Comparison of ENCODE assay signal across 9 cellular contexts in genomic region chr6:167898673-167899311, GRCh38.
DNase-seq lines count a peak whose midpoint lies in the region; ATAC-seq, FAIRE-seq and TF ChIP-seq lines count a peak whose summit lies in the region.
"Had no signal": no experiment of that assay in that cellular context is flagged by ENCODE, and none has a peak within 500 bp of the region (broad histone marks: within the 10 kb centered on the region; RNA-seq: fewer than 3 reads in every experiment).

No MANE protein-coding gene starts in this region.

- no peaks in the 10 kb centered on the region for H3K4me1 Mint-ChIP-seq in stimulated activated naive B cell treated with anti-CD40 and anti-IgM and Interleukin-4, amounts not matched to agents 10 μg/mL and 1 μg/mL and 100 μg/mL, for 72 hours

- no peak overlapping the region for H3K27ac Mint-ChIP-seq in stimulated activated naive B cell treated with anti-CD40 and anti-IgM and Interleukin-4, amounts not matched to agents 10 μg/mL and 1 μg/mL and 100 μg/mL, for 72 hours

- no peak overlapping the region for H3K14ac ChIP-seq in trophoblast cell (ENCODE audit: low read length)

- no peaks in the 10 kb centered on the region for H3K9me3 Mint-ChIP-seq in stimulated activated naive B cell treated with anti-CD40 and anti-IgM and Interleukin-4, amounts not matched to agents 10 μg/mL and 1 μg/mL and 100 μg/mL, for 72 hours

- H3K27me3 ChIP-seq in HL-60 (ENCODE audit: insufficient read depth, poor library complexity, severe bottlenecking) = no peaks in the 10 kb centered on the region
- no peaks in the 10 kb centered on the region for H3K27me3 ChIP-seq in trophoblast cell (ENCODE audit: insufficient read depth, low read length)
- H3K27me3 ChIP-seq: BLaER1 had no signal

- no peaks in the 10 kb centered on the region for H3K79me1 ChIP-seq in trophoblast cell (ENCODE audit: low read length)

- no peak overlapping the region for H4K91ac ChIP-seq in trophoblast cell (ENCODE audit: low read depth, low read length)

- no peaks in the 10 kb centered on the region for H3K4me1 ChIP-seq in trophoblast cell (ENCODE audit: control insufficient read depth in 1 of 2, insufficient read depth in 2 of 2, low read length in 2 of 2)
- H3K4me1 ChIP-seq: BLaER1 had no signal

- no peak overlapping the region for H2BK5ac ChIP-seq in trophoblast cell (ENCODE audit: low read depth, low read length, poor library complexity)

- H3K27ac ChIP-seq in HL-60 (replicated peaks) (no peak overlapping the region), trophoblast cell (ENCODE audit: low read depth, low read length) (no peak overlapping the region)
- H3K27ac ChIP-seq: BLaER1 had no signal

- no peak overlapping the region for H2AK5ac ChIP-seq in trophoblast cell (ENCODE audit: low read length)

- no peak overlapping the region for H4K12ac ChIP-seq in trophoblast cell (ENCODE audit: low read depth, low read length)

- no peak for ATAC-seq in stimulated activated naive B cell treated with anti-CD40 and anti-IgM and Interleukin-4, amounts not matched to agents 10 μg/mL and 1 μg/mL and 100 μg/mL, for 72 hours (replicated peaks)

- H3K4me2 ChIP-seq in trophoblast cell (ENCODE audit: low read length) = no peak overlapping the region
- H3K4me2 ChIP-seq: BLaER1 had no signal

- no peak overlapping the region for H2BK120ac ChIP-seq in trophoblast cell (ENCODE audit: insufficient read depth, low read length, poor library complexity)

- peaks cover 0 to 3% of the 10 kb centered on the region in 2 donors for H3K36me3 Mint-ChIP-seq in stimulated activated naive B cell treated with anti-CD40 and anti-IgM and Interleukin-4, amounts not matched to agents 10 μg/mL and 1 μg/mL and 100 μg/mL, for 72 hours

- no peak overlapping the region for H2BK12ac ChIP-seq in trophoblast cell (ENCODE audit: low read length)

- no peak overlapping the region for H3K4me3 ChIP-seq in HL-60 (replicated peaks; ENCODE audit: insufficient read depth, low read length)
- H3K4me3 ChIP-seq in trophoblast cell (ENCODE audit: low read depth, low read length) = no peak overlapping the region
- H3K4me3 ChIP-seq: BLaER1 had no signal

- H2AFZ ChIP-seq in trophoblast cell (ENCODE audit: insufficient read depth, low read length, poor library complexity) = no peak overlapping the region

- no peak overlapping the region for H4K8ac ChIP-seq in trophoblast cell (ENCODE audit: low read depth, low read length)

- H3K4me3 Mint-ChIP-seq in stimulated activated naive B cell treated with anti-CD40 and anti-IgM and Interleukin-4, amounts not matched to agents 10 μg/mL and 1 μg/mL and 100 μg/mL, for 72 hours = no peak overlapping the region

- no peak overlapping the region for H3K4ac ChIP-seq in trophoblast cell (ENCODE audit: low read depth, low read length)

- peak in 2 of 3 experiments; percentile 22 to 62 for DNase-seq in NCI-H1417 (lab: John Stamatoyannopoulos, UW)
- no peak for DNase-seq in NCI-H1417 treated with DMSO at 0.1 percent for 48 hours (lab: John Stamatoyannopoulos, UW)
- DNase-seq in HL-60 (ENCODE audit: low read depth in 1 of 2, low spot score in 1 of 2) = no peak
- DNase-seq in RPMI8226 = peak; percentile 35
- DNase-seq in fibroblast of gingiva (ENCODE audit: low read depth) = peak; percentile 35
- DNase-seq in trophoblast cell = peak in 1 of 2 donors; percentile 66
- DNase-seq in GM12891 (ENCODE audit: insufficient read length, low spot score) = no peak
- no peak for DNase-seq in stimulated activated naive B cell treated with anti-CD40 and anti-IgM and Interleukin-4, amounts not matched to agents 10 μg/mL and 1 μg/mL and 100 μg/mL, for 72 hours

- peaks cover 24 to 27% of the 10 kb centered on the region in 2 experiments for H3K36me3 ChIP-seq in trophoblast cell (ENCODE audit: control insufficient read depth in 1 of 2, insufficient read depth in 2 of 2, low read length in 2 of 2)

- no peaks in the 10 kb centered on the region for H3K79me2 ChIP-seq in trophoblast cell (ENCODE audit: control insufficient read depth, insufficient read depth, low read length, poor library complexity)

- no peak overlapping the region for H3K9ac ChIP-seq in trophoblast cell (ENCODE audit: low read length)
- H3K9ac ChIP-seq: BLaER1 had no signal

- no peak overlapping the region for H3K23ac ChIP-seq in trophoblast cell (ENCODE audit: low read length)

- H3K9me3 ChIP-seq in trophoblast cell (ENCODE audit: insufficient read depth, low read depth, low read length) = no peaks in the 10 kb centered on the region
- H3K9me3 ChIP-seq: BLaER1 had no signal

- peak; percentile 27 for TF ChIP-seq CTCF in HL-60 (IDR thresholded peaks at IDR 0.05; ENCODE audit: insufficient read depth, low read length)

- H3K27me3 Mint-ChIP-seq in stimulated activated naive B cell treated with anti-CD40 and anti-IgM and Interleukin-4, amounts not matched to agents 10 μg/mL and 1 μg/mL and 100 μg/mL, for 72 hours = no peaks in the 10 kb centered on the region

- no peak for TF ChIP-seq POLR2A in GM12891 (IDR thresholded peaks at IDR 0.05; ENCODE audit: low read depth, low read length)

- peak overlapping the region; percentile 82 for H3K18ac ChIP-seq in trophoblast cell (ENCODE audit: low read length)

- WGBS in trophoblast cell (ENCODE audit: extremely low coverage, insufficient coverage, insufficient read length) = no CpG with 5 or more reads among the region's 3 CpGs

- no peak for FAIRE-seq in GM12891 (lab: Jason Lieb, UNC)

TF ChIP-seq in GM12891, 5 proteins besides CTCF, POLR2A, EP300 and RAD21:
- TF ChIP-seq PAX5 (IDR thresholded peaks at IDR 0.05; ENCODE audit: insufficient read depth, low read length, severe bottlenecking) = no peak

Comparison
In these comparisons a context has a peak if more than half of its experiments do, and no peak if none do; other contexts are left out.
1. DNase-seq: peak in NCI-H1417 (2 of 3), RPMI8226 (single experiment) and fibroblast of gingiva (single experiment); none in NCI-H1417 treated with DMSO at 0.1 percent for 48 hours (single experiment), HL-60 (0 of 2), GM12891 (single experiment) and stimulated activated naive B cell treated with anti-CD40 and anti-IgM and Interleukin-4, amounts not matched to agents 10 μg/mL and 1 μg/mL and 100 μg/mL, for 72 hours (single experiment).